In the genomic region with DNA sequence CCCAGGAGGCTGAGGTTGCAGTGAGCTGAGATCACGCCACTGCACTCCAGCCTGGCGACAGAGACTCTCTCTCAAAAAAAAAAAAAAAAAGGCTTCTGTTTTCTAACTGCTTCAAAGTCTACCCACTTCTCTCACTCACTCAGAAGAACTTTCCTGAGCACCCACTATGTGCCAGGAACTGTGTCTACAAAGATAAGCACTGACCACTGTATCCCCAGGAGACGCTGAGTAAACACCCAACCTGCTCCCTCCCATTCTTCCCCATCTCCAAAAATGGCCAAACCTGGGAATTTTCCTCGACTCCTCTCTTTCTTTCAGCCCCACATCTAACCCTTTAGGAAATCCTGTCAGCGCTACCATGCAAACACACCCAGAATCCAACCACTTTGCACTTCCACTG, we compare ENCODE assay signal across 25 cellular contexts. TPM values are rescaled to one million over a fixed set of nuclear protein-coding genes. Genes with fewer than 3 reads are reported as not detected.
DNase-seq lines count a peak whose midpoint lies in the region; ATAC-seq and TF ChIP-seq lines count a peak whose summit lies in the region.
"Had no signal": no experiment of that assay in that cellular context is flagged by ENCODE, and none has a peak within 500 bp of the region (broad histone marks: within the 10 kb centered on the region; RNA-seq: fewer than 3 reads in every experiment).

No MANE protein-coding gene starts in this region.

- no peak for DNase-seq in CD4-positive, CD25-positive, alpha-beta regulatory T cell
- no peak for DNase-seq in CD4-positive, alpha-beta memory T cell
- DNase-seq in activated T-helper 2 cell treated with anti-CD3 and anti-CD28 coated beads, Interferon-gamma antibody, Interleukin-2, Interleukin-4, amounts not matched to agents 10 μg/mL and 5 μg/mL and 100 μg/mL, durations not matched to agents 14 hours and 24 hours and 36 hours (ENCODE audit: low spot score): no peak
- no peak for DNase-seq in naive thymus-derived CD4-positive, alpha-beta T cell
- no peak for DNase-seq in NCI-H2081 treated with DMSO at 0.1 percent for 48 hours (lab: John Stamatoyannopoulos, UW)
- no peak for DNase-seq in GM10266 (ENCODE audit: extremely low spot score)
- no peak for DNase-seq in pons (ENCODE audit: low spot score)
- DNase-seq: amniotic stem cell; effector CD8-positive, alpha-beta T cell; foreskin keratinocyte; GDM1; heart right ventricle; left colon; mesendoderm; MM.1S; NCI-H1417; NCI-H2081; NCI-H82; right cardiac atrium; stimulated activated CD4-positive, alpha-beta T cell treated with anti-CD3 and anti-CD28 coated beads, Interleukin-4, amount 100 ng/mL, for 4 hours; stomach; T1000; tibial artery had no signal

- peaks cover 14% of the 10 kb centered on the region for H3K36me3 ChIP-seq in CD4-positive, CD25-positive, alpha-beta regulatory T cell (ENCODE audit: control insufficient read depth, insufficient read depth, low read length)
- H3K36me3 ChIP-seq in CD4-positive, alpha-beta memory T cell (ENCODE audit: insufficient read depth, low read length): peaks cover 13% of the 10 kb centered on the region
- H3K36me3 ChIP-seq in naive thymus-derived CD4-positive, alpha-beta T cell (ENCODE audit: control insufficient read depth in 2 of 3, insufficient read depth in 3 of 3, low read length in 3 of 3): peaks cover 0 to 42% (median 0%) of the 10 kb centered on the region in 3 experiments
- H3K36me3 ChIP-seq: breast epithelium had no signal

- peak overlapping the region; percentile 80 for H3K27ac ChIP-seq in CD4-positive, CD25-positive, alpha-beta regulatory T cell (ENCODE audit: insufficient read depth, low read length, poor library complexity, severe bottlenecking)
- peak overlapping the region; percentile 55 for H3K27ac ChIP-seq in CD4-positive, alpha-beta memory T cell (ENCODE audit: low read depth, low read length)
- no peak overlapping the region for H3K27ac ChIP-seq in naive thymus-derived CD4-positive, alpha-beta T cell (ENCODE audit: low read depth, low read length)
- H3K27ac ChIP-seq: foreskin keratinocyte, tibial artery had no signal

- no peak for TF ChIP-seq CTCF in GM10266 (IDR thresholded peaks at IDR 0.05; ENCODE audit: control insufficient read depth, insufficient read depth, low read depth, missing control alignments)

- POLR2A ChIA-PET in CD4-positive, alpha-beta memory T cell (lab: Charles Lee; ENCODE audit: partially characterized antibody): interaction anchor here (1.4 to 5.3 kb wide), 3 partner anchors 9 to 22 kb away, joined by 4 to 66 read pairs (median 4); a partner anchor contains a TSS
- POLR2A ChIA-PET in naive thymus-derived CD4-positive, alpha-beta T cell (lab: Charles Lee): interaction anchor here (0.6 kb wide), 1 partner anchor 1276 kb away, joined by 3 read pairs; no protein-coding TSS in a partner anchor

- H3K9me3 ChIP-seq in CD4-positive, CD25-positive, alpha-beta regulatory T cell (ENCODE audit: control insufficient read depth in 2 of 2, low read length in 2 of 2): no peaks in the 10 kb centered on the region
- no peaks in the 10 kb centered on the region for H3K9me3 ChIP-seq in CD4-positive, alpha-beta memory T cell (ENCODE audit: control insufficient read depth in 1 of 2, low read length in 2 of 2)
- H3K9me3 ChIP-seq in naive thymus-derived CD4-positive, alpha-beta T cell (ENCODE audit: control insufficient read depth in 2 of 3, low read length in 3 of 3): no peaks in the 10 kb centered on the region
- H3K9me3 ChIP-seq: breast epithelium, heart right ventricle, stomach, tibial artery had no signal

- intact Hi-C loops in CD4-positive, alpha-beta memory T cell (cut with micrococcal nuclease): loop anchor here (5.0 kb wide), 1 partner anchor 41 kb away; a partner anchor contains a TSS
- intact Hi-C loops in activated T-helper 2 cell treated with anti-CD3 and anti-CD28 coated beads, Interferon-gamma antibody, Interleukin-2, Interleukin-4, amounts not matched to agents 10 μg/mL and 5 μg/mL and 100 μg/mL, durations not matched to agents 14 hours and 24 hours and 36 hours (cut with micrococcal nuclease): loop anchor here (5.0 kb wide), 1 partner anchor 41 kb away; a partner anchor contains a TSS
- intact Hi-C loops in naive thymus-derived CD4-positive, alpha-beta T cell (cut with micrococcal nuclease): no loop called here

- CTCF ChIA-PET in CD4-positive, alpha-beta memory T cell (lab: Charles Lee; ENCODE audit: partially characterized antibody): interaction anchor here (1.7 to 4.5 kb wide), 2 partner anchors 15 to 22 kb away, joined by 6 to 46 read pairs; no protein-coding TSS in a partner anchor
- CTCF ChIA-PET in naive thymus-derived CD4-positive, alpha-beta T cell (lab: Charles Lee): interaction anchor here (0.9 to 1.0 kb wide), 2 partner anchors 13 to 22 kb away, joined by 3 to 4 read pairs; a partner anchor contains a TSS

- no peaks in the 10 kb centered on the region for H3K27me3 ChIP-seq in CD4-positive, CD25-positive, alpha-beta regulatory T cell (ENCODE audit: control insufficient read depth, insufficient read depth, low read length)
- H3K27me3 ChIP-seq in CD4-positive, alpha-beta memory T cell (ENCODE audit: insufficient read depth, low read length): no peaks in the 10 kb centered on the region
- H3K27me3 ChIP-seq in naive thymus-derived CD4-positive, alpha-beta T cell (ENCODE audit: control insufficient read depth in 2 of 2, insufficient read depth in 2 of 2, low read length in 2 of 2): no peaks in the 10 kb centered on the region
- H3K27me3 ChIP-seq: breast epithelium, foreskin keratinocyte, heart right ventricle, stomach, tibial artery had no signal

- peaks cover 41% of the 10 kb centered on the region for H3K36me3 Mint-ChIP-seq in CD4-positive, CD25-positive, alpha-beta regulatory T cell
- H3K36me3 Mint-ChIP-seq in CD4-positive, alpha-beta memory T cell: peaks cover 49 to 61% of the 10 kb centered on the region in 2 donors
- H3K36me3 Mint-ChIP-seq in activated T-helper 2 cell treated with anti-CD3 and anti-CD28 coated beads, Interferon-gamma antibody, Interleukin-2, Interleukin-4, amounts not matched to agents 10 μg/mL and 5 μg/mL and 100 μg/mL, durations not matched to agents 14 hours and 24 hours and 36 hours (ENCODE audit: low read depth): peaks cover 71% of the 10 kb centered on the region
- H3K36me3 Mint-ChIP-seq in naive thymus-derived CD4-positive, alpha-beta T cell: peaks cover 19 to 45% (median 37%) of the 10 kb centered on the region in 5 donors

- no peak for ATAC-seq in CD4-positive, CD25-positive, alpha-beta regulatory T cell (ENCODE audit: low read depth in 2 of 2)
- no peak for ATAC-seq in naive thymus-derived CD4-positive, alpha-beta T cell
- ATAC-seq: foreskin keratinocyte, heart right ventricle, left colon, right cardiac atrium, WTC11 had no signal

- peak overlapping the region; percentile 77 to 96 (median 95) for H3K27ac Mint-ChIP-seq in CD4-positive, CD25-positive, alpha-beta regulatory T cell
- H3K27ac Mint-ChIP-seq in CD4-positive, alpha-beta memory T cell: peak overlapping the region; percentile 49 to 98 (median 94)
- peak overlapping the region; percentile 43 for H3K27ac Mint-ChIP-seq in activated T-helper 2 cell treated with anti-CD3 and anti-CD28 coated beads, Interferon-gamma antibody, Interleukin-2, Interleukin-4, amounts not matched to agents 10 μg/mL and 5 μg/mL and 100 μg/mL, durations not matched to agents 14 hours and 24 hours and 36 hours
- peak overlapping the region in 6 of 9 donors; percentile 67 to 95 (median 84) for H3K27ac Mint-ChIP-seq in naive thymus-derived CD4-positive, alpha-beta T cell
- H3K27ac Mint-ChIP-seq: WTC11 had no signal

- peaks cover 32 to 49% (median 38%) of the 10 kb centered on the region in 4 donors for H3K4me1 Mint-ChIP-seq in CD4-positive, CD25-positive, alpha-beta regulatory T cell
- peaks cover 35 to 46% (median 44%) of the 10 kb centered on the region in 4 donors for H3K4me1 Mint-ChIP-seq in CD4-positive, alpha-beta memory T cell
- H3K4me1 Mint-ChIP-seq in activated T-helper 2 cell treated with anti-CD3 and anti-CD28 coated beads, Interferon-gamma antibody, Interleukin-2, Interleukin-4, amounts not matched to agents 10 μg/mL and 5 μg/mL and 100 μg/mL, durations not matched to agents 14 hours and 24 hours and 36 hours (ENCODE audit: low read depth): peaks cover 37% of the 10 kb centered on the region
- H3K4me1 Mint-ChIP-seq in naive thymus-derived CD4-positive, alpha-beta T cell: peaks cover 20 to 41% (median 34%) of the 10 kb centered on the region in 7 donors

- H3K4me3 Mint-ChIP-seq in CD4-positive, CD25-positive, alpha-beta regulatory T cell: no peak overlapping the region
- H3K4me3 Mint-ChIP-seq in CD4-positive, alpha-beta memory T cell: no peak overlapping the region
- no peak overlapping the region for H3K4me3 Mint-ChIP-seq in activated T-helper 2 cell treated with anti-CD3 and anti-CD28 coated beads, Interferon-gamma antibody, Interleukin-2, Interleukin-4, amounts not matched to agents 10 μg/mL and 5 μg/mL and 100 μg/mL, durations not matched to agents 14 hours and 24 hours and 36 hours (ENCODE audit: low read depth)
- peak overlapping the region in 1 of 10 donors; percentile 6 for H3K4me3 Mint-ChIP-seq in naive thymus-derived CD4-positive, alpha-beta T cell
- H3K4me3 Mint-ChIP-seq: WTC11 had no signal

- no peaks in the 10 kb centered on the region for H3K9me3 Mint-ChIP-seq in CD4-positive, CD25-positive, alpha-beta regulatory T cell
- peaks cover 0 to 2% (median 0%) of the 10 kb centered on the region in 8 donors for H3K9me3 Mint-ChIP-seq in CD4-positive, alpha-beta memory T cell
- no peaks in the 10 kb centered on the region for H3K9me3 Mint-ChIP-seq in activated T-helper 2 cell treated with anti-CD3 and anti-CD28 coated beads, Interferon-gamma antibody, Interleukin-2, Interleukin-4, amounts not matched to agents 10 μg/mL and 5 μg/mL and 100 μg/mL, durations not matched to agents 14 hours and 24 hours and 36 hours
- H3K9me3 Mint-ChIP-seq in naive thymus-derived CD4-positive, alpha-beta T cell: no peaks in the 10 kb centered on the region
- H3K9me3 Mint-ChIP-seq: WTC11 had no signal

- no peak overlapping the region for H3K4me3 ChIP-seq in CD4-positive, CD25-positive, alpha-beta regulatory T cell (ENCODE audit: low read depth, low read length)
- H3K4me3 ChIP-seq in CD4-positive, alpha-beta memory T cell (ENCODE audit: low read length in 2 of 2): no peak overlapping the region
- no peak overlapping the region for H3K4me3 ChIP-seq in naive thymus-derived CD4-positive, alpha-beta T cell (ENCODE audit: low read length)
- H3K4me3 ChIP-seq: breast epithelium, heart right ventricle, stomach, tibial artery had no signal

- no peaks in the 10 kb centered on the region for H3K27me3 Mint-ChIP-seq in CD4-positive, CD25-positive, alpha-beta regulatory T cell
- H3K27me3 Mint-ChIP-seq in CD4-positive, alpha-beta memory T cell: no peaks in the 10 kb centered on the region
- H3K27me3 Mint-ChIP-seq in activated T-helper 2 cell treated with anti-CD3 and anti-CD28 coated beads, Interferon-gamma antibody, Interleukin-2, Interleukin-4, amounts not matched to agents 10 μg/mL and 5 μg/mL and 100 μg/mL, durations not matched to agents 14 hours and 24 hours and 36 hours (ENCODE audit: low read depth): no peaks in the 10 kb centered on the region
- no peaks in the 10 kb centered on the region for H3K27me3 Mint-ChIP-seq in naive thymus-derived CD4-positive, alpha-beta T cell

- peaks cover 37% of the 10 kb centered on the region for H3K4me1 ChIP-seq in CD4-positive, CD25-positive, alpha-beta regulatory T cell (ENCODE audit: control insufficient read depth, insufficient read depth, low read length, poor library complexity, severe bottlenecking)
- H3K4me1 ChIP-seq in CD4-positive, alpha-beta memory T cell (ENCODE audit: insufficient read depth, low read length): peaks cover 40% of the 10 kb centered on the region
- peaks cover 14 to 27% of the 10 kb centered on the region in 2 donors for H3K4me1 ChIP-seq in naive thymus-derived CD4-positive, alpha-beta T cell (ENCODE audit: control insufficient read depth in 2 of 2, insufficient read depth in 2 of 2, low read length in 2 of 2)

RNA-seq across cellular contexts. Expression of a gene that starts 12.5 kb away (rescaled TPM):
- total RNA-seq in CD4-positive, CD25-positive, alpha-beta regulatory T cell: 22.9 TPM
- 10 to 100 TPM; 77.4 to 88.2 (median 82.6) TPM for polyA plus RNA-seq in CD4-positive, CD25-positive, alpha-beta regulatory T cell
- total RNA-seq in CD4-positive, alpha-beta memory T cell: 10 to 100 TPM; 26.6 to 27.0 TPM
- 10 to 100 TPM; 66.8 to 71.4 TPM for polyA plus RNA-seq in CD4-positive, alpha-beta memory T cell
- 111 and 112 TPM in 2 replicates for total RNA-seq in activated T-helper 2 cell treated with anti-CD3 and anti-CD28 coated beads, Interferon-gamma antibody, Interleukin-2, Interleukin-4, amounts not matched to agents 10 μg/mL and 5 μg/mL and 100 μg/mL, durations not matched to agents 14 hours and 24 hours and 36 hours
- 10 to 100 TPM; 16.8 to 59.3 (median 22.5) TPM for total RNA-seq in naive thymus-derived CD4-positive, alpha-beta T cell
- 10 to 100 TPM; 54.8 to 73.7 TPM for polyA plus RNA-seq in naive thymus-derived CD4-positive, alpha-beta T cell

RNA-seq across cellular contexts. Expression of a gene that starts 42.1 kb away (rescaled TPM):
- 17.5 TPM for total RNA-seq in CD4-positive, CD25-positive, alpha-beta regulatory T cell
- 10 to 100 TPM; 16.9 to 21.9 (median 19.5) TPM for polyA plus RNA-seq in CD4-positive, CD25-positive, alpha-beta regulatory T cell
- total RNA-seq in CD4-positive, alpha-beta memory T cell: 10 to 100 TPM; 14.0 to 16.4 TPM
- 10 to 100 TPM; 17.8 to 24.9 TPM for polyA plus RNA-seq in CD4-positive, alpha-beta memory T cell
- total RNA-seq in activated T-helper 2 cell treated with anti-CD3 and anti-CD28 coated beads, Interferon-gamma antibody, Interleukin-2, Interleukin-4, amounts not matched to agents 10 μg/mL and 5 μg/mL and 100 μg/mL, durations not matched to agents 14 hours and 24 hours and 36 hours: 22.0 and 23.8 TPM in 2 replicates
- total RNA-seq in naive thymus-derived CD4-positive, alpha-beta T cell: 10 to 100 TPM; 17.3 to 18.5 (median 17.9) TPM
- 10 to 100 TPM; 22.5 to 31.4 TPM for polyA plus RNA-seq in naive thymus-derived CD4-positive, alpha-beta T cell

RNA-seq across cellular contexts. Expression of a gene that starts 58.9 kb away (rescaled TPM):
- total RNA-seq in CD4-positive, CD25-positive, alpha-beta regulatory T cell: 127 TPM
- polyA plus RNA-seq in CD4-positive, CD25-positive, alpha-beta regulatory T cell: 100 to 1,000 TPM; 112 to 125 (median 125) TPM
- 100 to 1,000 TPM; 203 to 212 TPM for total RNA-seq in CD4-positive, alpha-beta memory T cell
- polyA plus RNA-seq in CD4-positive, alpha-beta memory T cell: 100 to 1,000 TPM; 156 to 182 TPM
- total RNA-seq in activated T-helper 2 cell treated with anti-CD3 and anti-CD28 coated beads, Interferon-gamma antibody, Interleukin-2, Interleukin-4, amounts not matched to agents 10 μg/mL and 5 μg/mL and 100 μg/mL, durations not matched to agents 14 hours and 24 hours and 36 hours: 210 and 217 TPM in 2 replicates
- 100 to 1,000 TPM; 110 to 219 (median 132) TPM for total RNA-seq in naive thymus-derived CD4-positive, alpha-beta T cell
- polyA plus RNA-seq in naive thymus-derived CD4-positive, alpha-beta T cell: 100 to 1,000 TPM in 1 of 2 donors, 10 to 100 TPM in 1; 94.8 to 117 TPM

Comparison
In these comparisons a context has a peak if more than half of its experiments do, and no peak if none do; other contexts are left out.
1. H3K27ac Mint-ChIP-seq: peak in every context shown above with its lines; median percentile 95 in CD4-positive, CD25-positive, alpha-beta regulatory T cell; 94 in CD4-positive, alpha-beta memory T cell; 84 in naive thymus-derived CD4-positive, alpha-beta T cell; 43 in activated T-helper 2 cell treated with anti-CD3 and anti-CD28 coated beads, Interferon-gamma antibody, Interleukin-2, Interleukin-4, amounts not matched to agents 10 μg/mL and 5 μg/mL and 100 μg/mL, durations not matched to agents 14 hours and 24 hours and 36 hours.
2. intact Hi-C loops: an anchor here in CD4-positive, alpha-beta memory T cell (5.0 kb wide) and activated T-helper 2 cell treated with anti-CD3 and anti-CD28 coated beads, Interferon-gamma antibody, Interleukin-2, Interleukin-4, amounts not matched to agents 10 μg/mL and 5 μg/mL and 100 μg/mL, durations not matched to agents 14 hours and 24 hours and 36 hours (5.0 kb wide); none called in naive thymus-derived CD4-positive, alpha-beta T cell.